Comparison of ENCODE assay signal across 16 cellular contexts in the genomic region with DNA sequence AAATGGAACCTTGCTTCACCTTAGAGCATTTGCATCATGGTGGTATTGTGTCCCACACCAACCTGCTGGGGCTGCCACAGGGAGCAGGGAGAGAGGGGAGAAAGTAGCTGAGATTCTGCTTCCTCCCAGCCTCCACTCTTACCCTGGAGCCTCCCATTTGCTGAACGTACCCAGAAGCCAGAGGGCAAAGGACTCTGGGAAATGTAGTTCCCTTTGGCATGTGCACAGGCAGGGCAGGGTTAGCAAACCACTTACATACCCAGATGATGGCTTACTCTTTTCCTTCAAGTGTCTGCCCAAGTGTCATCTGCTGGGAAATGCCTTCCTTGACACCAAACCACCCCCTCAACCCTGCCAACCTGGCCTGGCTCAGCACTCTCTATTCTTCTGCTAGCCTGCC. TPM values are rescaled to one million over a fixed set of nuclear protein-coding genes. Genes with fewer than 3 reads are reported as not detected.
A peak's percentile ranks its signal among the peaks of the same experiment; 100 is the strongest.
DNase-seq lines count a peak whose midpoint lies in the region; ATAC-seq and TF ChIP-seq lines count a peak whose summit lies in the region.
"Had no signal": no experiment of that assay in that cellular context is flagged by ENCODE, and none has a peak within 500 bp of the region (broad histone marks: within the 10 kb centered on the region; RNA-seq: fewer than 3 reads in every experiment).

No MANE protein-coding gene starts in this region.

- ATAC-seq in activated B cell treated with CpG ODN at 0.5 μM for 24 hours (ENCODE audit: low read depth) (peak; percentile 28), left colon (peak; percentile 45), HG03571 (IDR thresholded peaks at IDR 0.05; ENCODE audit: unreplicated experiment) (no peak), HG03460 (IDR thresholded peaks at IDR 0.05; ENCODE audit: unreplicated experiment) (no peak)
- ATAC-seq: esophagus mucosa, left ventricle myocardium superior, right lobe of liver had no signal

- no peak overlapping the region for H3K27ac Mint-ChIP-seq in activated B cell treated with CpG ODN at 0.5 μM for 24 hours

- peak; percentile 30 for DNase-seq in ELR (ENCODE audit: low read depth)
- peak; percentile 29 for DNase-seq in HT-29 (ENCODE audit: low spot score)
- DNase-seq in activated B cell treated with CpG ODN at 0.5 μM for 24 hours = no peak
- no peak for DNase-seq in left colon
- no peak for DNase-seq in mucosa of gallbladder (ENCODE audit: low spot score)
- DNase-seq in islet precursor cell = no peak
- DNase-seq: activated CD4-positive, alpha-beta T cell treated with anti-CD3 and anti-CD28 coated beads, Interleukin-2, amount 50 U/mL, for 1 hour; adrenal gland; left ventricle myocardium superior; NCI-H510A; stimulated activated CD4-positive, alpha-beta T cell treated with anti-CD3 and anti-CD28 coated beads, Interleukin-4, amount 100 ng/mL, for 24 hours had no signal

- peaks cover 4% of the 10 kb centered on the region for H3K4me1 Mint-ChIP-seq in activated B cell treated with CpG ODN at 0.5 μM for 24 hours

- H3K4me3 Mint-ChIP-seq in activated B cell treated with CpG ODN at 0.5 μM for 24 hours = no peak overlapping the region
- H3K4me3 Mint-ChIP-seq: neural crest cell had no signal

- no peak for TF ChIP-seq CTCF in activated B cell treated with CpG ODN at 0.5 μM for 24 hours (IDR thresholded peaks at IDR 0.05)

- POLR2A ChIA-PET in activated B cell treated with CpG ODN at 0.5 μM for 24 hours (lab: Charles Lee) = no interaction called here

- peaks cover 5% of the 10 kb centered on the region for H3K9me3 Mint-ChIP-seq in activated B cell treated with CpG ODN at 0.5 μM for 24 hours

- no peaks in the 10 kb centered on the region for H3K36me3 Mint-ChIP-seq in activated B cell treated with CpG ODN at 0.5 μM for 24 hours (ENCODE audit: low read depth)

- CTCF ChIA-PET in activated B cell treated with CpG ODN at 0.5 μM for 24 hours (lab: Charles Lee) = no interaction called here

- intact Hi-C loops in activated B cell treated with CpG ODN at 0.5 μM for 24 hours (cut with micrococcal nuclease) (no loop called here), left colon (cut with DNase I, micrococcal nuclease) (no loop called here)

- no peaks in the 10 kb centered on the region for H3K27me3 Mint-ChIP-seq in activated B cell treated with CpG ODN at 0.5 μM for 24 hours

RNA-seq across cellular contexts. Expression of gene SMIM38, which starts 16.9 kb away (rescaled TPM):
- not detected in 2 replicates for total RNA-seq in HT-29 (2014; rRNA removed; shearing (Covaris generic))
- total RNA-seq in activated B cell treated with CpG ODN at 0.5 μM for 24 hours (2.2 and 2.7 TPM in 2 replicates), left colon (under 1 TPM; 0.22 to 0.70 TPM), mucosa of gallbladder (0.40 TPM)
- total RNA-seq: left ventricle myocardium superior, right lobe of liver had no signal

Comparison
In these comparisons a context has a peak if more than half of its experiments do, and no peak if none do; other contexts are left out.
1. DNase-seq: peak in ELR (single experiment) and HT-29 (single experiment); none in activated B cell treated with CpG ODN at 0.5 μM for 24 hours (single experiment), left colon (0 of 2), mucosa of gallbladder (single experiment) and islet precursor cell (single experiment).
2. ATAC-seq: peak in activated B cell treated with CpG ODN at 0.5 μM for 24 hours (single experiment) and left colon (single experiment); none in HG03571 (single experiment) and HG03460 (single experiment).